ENCODE assay signal across 1 cellular context in genomic region chr9:128370752-128371621, GRCh38.
TF ChIP-seq lines count a peak whose summit lies in the region.

Gene URM1, plus strand, starts transcription at chr9:128371374. Its CDS starts 7 bp downstream, at chr9:128371381.

TF ChIP-seq in HepG2, 621 proteins besides CTCF, POLR2A, EP300 and RAD21 (continued from another document and continues in another):
- TF ChIP-seq RNF219 (CRISPR knock-in tag; IDR thresholded peaks at IDR 0.05) (no peak), JUND (CRISPR knock-in tag; IDR thresholded peaks at IDR 0.05) (no peak; the same call in 1 of the 2 replicates), HDAC1 (CRISPR knock-in tag; IDR thresholded peaks at IDR 0.05) (peak; percentile 82), ZNF773 (CRISPR knock-in tag; IDR thresholded peaks at IDR 0.05; ENCODE audit: borderline replicate concordance) (no peak), AGO2 (optimal IDR thresholded peaks at IDR 0.05; ENCODE audit: low read depth, low read length) (peak; percentile 55), E2F1 (CRISPR knock-in tag; IDR thresholded peaks at IDR 0.05) (no peak), MLX (CRISPR knock-in tag; IDR thresholded peaks at IDR 0.05) (no peak), KMT2B (CRISPR knock-in tag; IDR thresholded peaks at IDR 0.05) (0 out of 2 replicates have a peak, but pooled peaks have one; percentile 19), NRL (CRISPR knock-in tag; IDR thresholded peaks at IDR 0.05; ENCODE audit: borderline replicate concordance) (peak; percentile 89), XRCC5 (optimal IDR thresholded peaks at IDR 0.05; ENCODE audit: low read length) (peak; percentile 27), PHF21A (CRISPR knock-in tag; IDR thresholded peaks at IDR 0.05) (no peak), JUNB (CRISPR knock-in tag; IDR thresholded peaks at IDR 0.05; ENCODE audit: borderline replicate concordance) (no peak), THRA (CRISPR knock-in tag; IDR thresholded peaks at IDR 0.05; ENCODE audit: borderline replicate concordance) (peak; percentile 39; the same call in 1 of the 2 replicates), PHF8 (CRISPR knock-in tag; IDR thresholded peaks at IDR 0.05) (peak; percentile 76), ATF7-NPFF (CRISPR knock-in tag; IDR thresholded peaks at IDR 0.05; ENCODE audit: low read depth) (no peak), RARG (CRISPR knock-in tag; IDR thresholded peaks at IDR 0.05; ENCODE audit: low read depth) (no peak), ZNF232 (CRISPR knock-in tag; IDR thresholded peaks at IDR 0.05; ENCODE audit: borderline replicate concordance) (0 out of 2 replicates have a peak, but pooled peaks have one; percentile 52), TCF7L2 (IDR thresholded peaks at IDR 0.05; ENCODE audit: low read depth, low read length) (no peak), ZFP37 (CRISPR knock-in tag; IDR thresholded peaks at IDR 0.05; ENCODE audit: borderline replicate concordance) (no peak), PRDM10 (CRISPR knock-in tag; IDR thresholded peaks at IDR 0.05; ENCODE audit: low read depth) (peak; percentile 18; the same call in 1 of the 2 replicates), ZBTB33 (CRISPR knock-in tag; IDR thresholded peaks at IDR 0.05) (no peak), ZNF770 (CRISPR knock-in tag; IDR thresholded peaks at IDR 0.05) (peak; percentile 11; the same call in 1 of the 2 replicates), MAX (IDR thresholded peaks at IDR 0.05) (peak; percentile 61; the same call in 1 of the 2 replicates), ZBTB21 (CRISPR knock-in tag; IDR thresholded peaks at IDR 0.05) (peak; percentile 13; the same call in 1 of the 2 replicates), RXRA (CRISPR knock-in tag; IDR thresholded peaks at IDR 0.05) (peak; percentile 26; the same call in 1 of the 2 replicates), SIN3B (IDR thresholded peaks at IDR 0.05; ENCODE audit: low read length) (peak; percentile 83), THAP11 (CRISPR knock-in tag; IDR thresholded peaks at IDR 0.05) (peak; percentile 87), ZFY (CRISPR knock-in tag; IDR thresholded peaks at IDR 0.05) (peak; percentile 75), SATB2 (CRISPR knock-in tag; IDR thresholded peaks at IDR 0.05) (no peak), CCAR2 (optimal IDR thresholded peaks at IDR 0.05; ENCODE audit: low read depth, low read length) (no peak), ZBTB25 (CRISPR knock-in tag; IDR thresholded peaks at IDR 0.05) (peak; percentile 33; the same call in 1 of the 2 replicates), ZNF3 (CRISPR knock-in tag; IDR thresholded peaks at IDR 0.05) (peak; percentile 28; the same call in 1 of the 2 replicates), STAT5B (CRISPR knock-in tag; IDR thresholded peaks at IDR 0.05) (no peak), ZNF441 (CRISPR knock-in tag; IDR thresholded peaks at IDR 0.05; ENCODE audit: borderline replicate concordance) (0 out of 2 replicates have a peak, but pooled peaks have one; percentile 29), SNAI1 (CRISPR knock-in tag; IDR thresholded peaks at IDR 0.05; ENCODE audit: borderline replicate concordance) (no peak), TAF1 (CRISPR knock-in tag; IDR thresholded peaks at IDR 0.05) (peak; percentile 76), ZNF839 (CRISPR knock-in tag; IDR thresholded peaks at IDR 0.05; ENCODE audit: borderline replicate concordance) (0 out of 2 replicates have a peak, but pooled peaks have one; percentile 67), SP2 (CRISPR knock-in tag; IDR thresholded peaks at IDR 0.05) (peak; percentile 85), GZF1 (CRISPR knock-in tag; IDR thresholded peaks at IDR 0.05) (0 out of 2 replicates have a peak, but pooled peaks have one; percentile 23), SRSF1 (optimal IDR thresholded peaks at IDR 0.05; ENCODE audit: low read depth, low read length) (peak; percentile 54), HCFC1 (IDR thresholded peaks at IDR 0.05; ENCODE audit: low read depth, low read length) (peak; percentile 50; the same call in 1 of the 2 replicates), HINFP (CRISPR knock-in tag; IDR thresholded peaks at IDR 0.05; ENCODE audit: low read depth) (no peak), ZNF224 (CRISPR knock-in tag; IDR thresholded peaks at IDR 0.05) (peak; percentile 79; the same call in 1 of the 2 replicates), PITX1 (CRISPR knock-in tag; IDR thresholded peaks at IDR 0.05) (0 out of 2 replicates have a peak, but pooled peaks have one; percentile 13), ZNF768 (CRISPR knock-in tag; IDR thresholded peaks at IDR 0.05) (0 out of 2 replicates have a peak, but pooled peaks have one; percentile 12), SIX4 (CRISPR knock-in tag; IDR thresholded peaks at IDR 0.05) (no peak), NFRKB (IDR thresholded peaks at IDR 0.05) (no peak), ZNF329 (CRISPR knock-in tag; IDR thresholded peaks at IDR 0.05; ENCODE audit: low read depth) (0 out of 2 replicates have a peak, but pooled peaks have one; percentile 33), CBFB (CRISPR knock-in tag; IDR thresholded peaks at IDR 0.05) (0 out of 2 replicates have a peak, but pooled peaks have one; percentile 19), GATAD1 (CRISPR knock-in tag; IDR thresholded peaks at IDR 0.05) (peak; percentile 97), MAZ (IDR thresholded peaks at IDR 0.05; ENCODE audit: borderline replicate concordance, low read depth, low read length) (peak; percentile 91), MAZ (CRISPR knock-in tag; IDR thresholded peaks at IDR 0.05; ENCODE audit: low read depth) (peak; percentile 16; the same call in 1 of the 2 replicates), RFX5 (IDR thresholded peaks at IDR 0.05; ENCODE audit: low read depth, low read length) (peak; percentile 55; the same call in 1 of the 2 replicates), ZZZ3 (CRISPR knock-in tag; IDR thresholded peaks at IDR 0.05; ENCODE audit: borderline replicate concordance) (no peak)
